1 cellular context compared by ENCODE assay signal in genomic region chr3:179898024-179898423, GRCh38.
TF ChIP-seq lines count a peak whose summit lies in the region.

No MANE protein-coding gene starts in this region.

TF ChIP-seq in HCT116, 20 proteins besides CTCF, POLR2A, EP300 and RAD21 (continued from another document):
- TF ChIP-seq ATF3 (IDR thresholded peaks at IDR 0.05) (no peak), TCF7L2 (IDR thresholded peaks at IDR 0.05; ENCODE audit: borderline replicate concordance, extremely low read depth, insufficient read depth, insufficient read length) (no peak), CEBPB (IDR thresholded peaks at IDR 0.05; ENCODE audit: low read depth) (no peak), EGR1 (IDR thresholded peaks at IDR 0.05; ENCODE audit: low read depth) (no peak), EZH2 (IDR thresholded peaks at IDR 0.05) (no peak), MAX (IDR thresholded peaks at IDR 0.05) (no peak), SRF (IDR thresholded peaks at IDR 0.05; ENCODE audit: low read depth) (no peak), ZFX (IDR thresholded peaks at IDR 0.05) (no peak), ZNF274 (IDR thresholded peaks at IDR 0.05; ENCODE audit: low read depth, low read length) (no peak), SIN3A (IDR thresholded peaks at IDR 0.05; ENCODE audit: low read depth) (no peak)
